Comparison of ENCODE assay signal across 1 cellular context in the genomic region with DNA sequence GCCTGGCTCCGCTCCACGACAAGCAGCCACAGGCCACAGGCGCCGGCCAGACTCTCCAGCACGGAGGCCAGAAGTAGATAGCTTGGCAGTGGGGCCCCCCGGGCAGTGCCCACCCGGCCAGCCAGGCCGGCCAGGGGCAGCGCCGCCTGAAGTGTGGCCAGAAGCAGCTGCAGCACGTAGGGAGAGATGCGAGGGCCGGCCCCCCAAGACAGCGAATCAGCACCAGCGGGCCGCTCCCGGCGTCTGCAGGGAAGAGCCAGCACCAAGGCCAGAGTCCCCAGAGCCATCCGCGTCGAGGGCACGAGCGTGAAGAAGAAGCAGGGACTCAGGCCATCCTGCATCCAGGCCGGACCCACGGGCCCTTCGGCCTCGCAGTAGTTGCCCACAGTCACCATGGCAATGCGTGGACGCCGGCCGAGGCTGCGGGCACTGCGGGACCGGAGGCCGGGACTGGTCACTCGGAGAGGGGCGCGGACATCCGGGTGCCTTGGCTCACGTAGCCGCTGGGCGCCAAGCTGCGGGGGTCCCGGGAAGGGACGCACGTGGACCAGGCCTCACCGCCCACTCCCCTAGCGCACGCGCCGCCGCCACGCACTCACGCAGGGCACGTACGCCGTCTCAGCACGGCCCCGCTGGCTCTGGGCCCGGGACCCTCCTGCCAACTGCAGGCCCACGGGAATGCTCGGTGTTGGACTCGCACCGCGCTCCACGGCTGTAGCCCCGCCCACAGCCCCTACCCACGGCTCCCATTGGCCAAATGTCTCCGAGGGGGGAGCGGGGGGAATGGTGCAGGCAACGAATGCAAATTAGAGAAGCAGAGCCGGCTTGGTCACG.
TF ChIP-seq lines count a peak whose summit lies in the region.

A gene (minus strand): TSS at position 680 of the 834 bp plus-strand sequence. CDS start 285 bp downstream, at position 395.

TF ChIP-seq in HepG2, 621 proteins besides CTCF, POLR2A, EP300 and RAD21 (continued from another document and continues in another):
- TF ChIP-seq CREB1 (IDR thresholded peaks at IDR 0.05) = peak; percentile 27; the same call in 1 of the 2 replicates
- no peak for TF ChIP-seq CREB1 (CRISPR knock-in tag; IDR thresholded peaks at IDR 0.05)
- TF ChIP-seq, protein P1, sequence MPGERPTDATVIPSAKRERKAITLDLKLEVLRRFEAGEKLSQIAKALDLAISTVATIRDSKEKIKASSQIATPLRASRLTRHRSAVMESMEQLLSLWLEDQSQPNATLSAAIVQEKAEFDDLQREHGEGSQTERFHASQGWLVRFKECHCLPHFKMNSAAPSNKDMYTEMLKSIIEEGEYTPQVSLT (CRISPR knock-in tag; IDR thresholded peaks at IDR 0.05; ENCODE audit: borderline replicate concordance, low read depth) = 0 out of 2 replicates have a peak, but pooled peaks have one; percentile 55
- peak; percentile 97 for TF ChIP-seq NRL (CRISPR knock-in tag; IDR thresholded peaks at IDR 0.05; ENCODE audit: borderline replicate concordance)
- TF ChIP-seq ZNF713 (CRISPR knock-in tag; IDR thresholded peaks at IDR 0.05) = no peak; the same call in 1 of the 2 replicates
- peak; percentile 69; the same call in 1 of the 2 replicates for TF ChIP-seq PHF21A (CRISPR knock-in tag; IDR thresholded peaks at IDR 0.05)
- peak; percentile 86; the same call in 1 of the 2 replicates for TF ChIP-seq ZNF225 (CRISPR knock-in tag; IDR thresholded peaks at IDR 0.05)
- no peak for TF ChIP-seq ASH2L (IDR thresholded peaks at IDR 0.05; ENCODE audit: insufficient read length, low read depth, low read length)
- peak; percentile 59; the same call in 1 of the 2 replicates for TF ChIP-seq ZFP1 (CRISPR knock-in tag; IDR thresholded peaks at IDR 0.05)
- TF ChIP-seq, protein P2, sequence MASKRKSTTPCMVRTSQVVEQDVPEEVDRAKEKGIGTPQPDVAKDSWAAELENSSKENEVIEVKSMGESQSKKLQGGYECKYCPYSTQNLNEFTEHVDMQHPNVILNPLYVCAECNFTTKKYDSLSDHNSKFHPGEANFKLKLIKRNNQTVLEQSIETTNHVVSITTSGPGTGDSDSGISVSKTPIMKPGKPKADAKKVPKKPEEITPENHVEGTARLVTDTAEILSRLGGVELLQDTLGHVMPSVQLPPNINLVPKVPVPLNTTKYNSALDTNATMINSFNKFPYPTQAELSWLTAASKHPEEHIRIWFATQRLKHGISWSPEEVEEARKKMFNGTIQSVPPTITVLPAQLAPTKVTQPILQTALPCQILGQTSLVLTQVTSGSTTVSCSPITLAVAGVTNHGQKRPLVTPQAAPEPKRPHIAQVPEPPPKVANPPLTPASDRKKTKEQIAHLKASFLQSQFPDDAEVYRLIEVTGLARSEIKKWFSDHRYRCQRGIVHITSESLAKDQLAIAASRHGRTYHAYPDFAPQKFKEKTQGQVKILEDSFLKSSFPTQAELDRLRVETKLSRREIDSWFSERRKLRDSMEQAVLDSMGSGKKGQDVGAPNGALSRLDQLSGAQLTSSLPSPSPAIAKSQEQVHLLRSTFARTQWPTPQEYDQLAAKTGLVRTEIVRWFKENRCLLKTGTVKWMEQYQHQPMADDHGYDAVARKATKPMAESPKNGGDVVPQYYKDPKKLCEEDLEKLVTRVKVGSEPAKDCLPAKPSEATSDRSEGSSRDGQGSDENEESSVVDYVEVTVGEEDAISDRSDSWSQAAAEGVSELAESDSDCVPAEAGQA (IDR thresholded peaks at IDR 0.05; ENCODE audit: low read depth) = peak; percentile 29; the same call in 1 of the 2 replicates
- TF ChIP-seq, protein P2 (CRISPR knock-in tag; IDR thresholded peaks at IDR 0.05; ENCODE audit: borderline replicate concordance) = 0 out of 2 replicates have a peak, but pooled peaks have one; percentile 72
- TF ChIP-seq ZNF383 (CRISPR knock-in tag; IDR thresholded peaks at IDR 0.05; ENCODE audit: borderline replicate concordance) = peak; percentile 39; the same call in 1 of the 2 replicates
- no peak for TF ChIP-seq LCORL (IDR thresholded peaks at IDR 0.05)
- TF ChIP-seq LCORL (CRISPR knock-in tag; IDR thresholded peaks at IDR 0.05) = peak; percentile 62; the same call in 1 of the 2 replicates
- no peak for TF ChIP-seq ZNF292 (CRISPR knock-in tag; IDR thresholded peaks at IDR 0.05; ENCODE audit: borderline replicate concordance, low read depth)
- peak; percentile 32; the same call in 1 of the 2 replicates for TF ChIP-seq ZNF629 (CRISPR knock-in tag; conservative IDR thresholded peaks at IDR 0.05)
- TF ChIP-seq SKI (IDR thresholded peaks at IDR 0.05; ENCODE audit: partially characterized antibody) = no peak
- TF ChIP-seq, protein P3, sequence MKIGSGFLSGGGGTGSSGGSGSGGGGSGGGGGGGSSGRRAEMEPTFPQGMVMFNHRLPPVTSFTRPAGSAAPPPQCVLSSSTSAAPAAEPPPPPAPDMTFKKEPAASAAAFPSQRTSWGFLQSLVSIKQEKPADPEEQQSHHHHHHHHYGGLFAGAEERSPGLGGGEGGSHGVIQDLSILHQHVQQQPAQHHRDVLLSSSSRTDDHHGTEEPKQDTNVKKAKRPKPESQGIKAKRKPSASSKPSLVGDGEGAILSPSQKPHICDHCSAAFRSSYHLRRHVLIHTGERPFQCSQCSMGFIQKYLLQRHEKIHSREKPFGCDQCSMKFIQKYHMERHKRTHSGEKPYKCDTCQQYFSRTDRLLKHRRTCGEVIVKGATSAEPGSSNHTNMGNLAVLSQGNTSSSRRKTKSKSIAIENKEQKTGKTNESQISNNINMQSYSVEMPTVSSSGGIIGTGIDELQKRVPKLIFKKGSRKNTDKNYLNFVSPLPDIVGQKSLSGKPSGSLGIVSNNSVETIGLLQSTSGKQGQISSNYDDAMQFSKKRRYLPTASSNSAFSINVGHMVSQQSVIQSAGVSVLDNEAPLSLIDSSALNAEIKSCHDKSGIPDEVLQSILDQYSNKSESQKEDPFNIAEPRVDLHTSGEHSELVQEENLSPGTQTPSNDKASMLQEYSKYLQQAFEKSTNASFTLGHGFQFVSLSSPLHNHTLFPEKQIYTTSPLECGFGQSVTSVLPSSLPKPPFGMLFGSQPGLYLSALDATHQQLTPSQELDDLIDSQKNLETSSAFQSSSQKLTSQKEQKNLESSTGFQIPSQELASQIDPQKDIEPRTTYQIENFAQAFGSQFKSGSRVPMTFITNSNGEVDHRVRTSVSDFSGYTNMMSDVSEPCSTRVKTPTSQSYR (CRISPR knock-in tag; IDR thresholded peaks at IDR 0.05; ENCODE audit: borderline replicate concordance) = peak; percentile 29; the same call in 1 of the 2 replicates
- TF ChIP-seq, protein P4, sequence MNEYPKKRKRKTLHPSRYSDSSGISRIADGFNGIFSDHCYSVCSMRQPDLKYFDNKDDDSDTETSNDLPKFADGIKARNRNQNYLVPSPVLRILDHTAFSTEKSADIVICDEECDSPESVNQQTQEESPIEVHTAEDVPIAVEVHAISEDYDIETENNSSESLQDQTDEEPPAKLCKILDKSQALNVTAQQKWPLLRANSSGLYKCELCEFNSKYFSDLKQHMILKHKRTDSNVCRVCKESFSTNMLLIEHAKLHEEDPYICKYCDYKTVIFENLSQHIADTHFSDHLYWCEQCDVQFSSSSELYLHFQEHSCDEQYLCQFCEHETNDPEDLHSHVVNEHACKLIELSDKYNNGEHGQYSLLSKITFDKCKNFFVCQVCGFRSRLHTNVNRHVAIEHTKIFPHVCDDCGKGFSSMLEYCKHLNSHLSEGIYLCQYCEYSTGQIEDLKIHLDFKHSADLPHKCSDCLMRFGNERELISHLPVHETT (CRISPR knock-in tag; conservative IDR thresholded peaks at IDR 0.05) = peak; percentile 68; the same call in 1 of the 2 replicates
- TF ChIP-seq FOXJ3 (CRISPR knock-in tag; IDR thresholded peaks at IDR 0.05; ENCODE audit: borderline replicate concordance) = 0 out of 2 replicates have a peak, but pooled peaks have one; percentile 10
- TF ChIP-seq, protein P5, sequence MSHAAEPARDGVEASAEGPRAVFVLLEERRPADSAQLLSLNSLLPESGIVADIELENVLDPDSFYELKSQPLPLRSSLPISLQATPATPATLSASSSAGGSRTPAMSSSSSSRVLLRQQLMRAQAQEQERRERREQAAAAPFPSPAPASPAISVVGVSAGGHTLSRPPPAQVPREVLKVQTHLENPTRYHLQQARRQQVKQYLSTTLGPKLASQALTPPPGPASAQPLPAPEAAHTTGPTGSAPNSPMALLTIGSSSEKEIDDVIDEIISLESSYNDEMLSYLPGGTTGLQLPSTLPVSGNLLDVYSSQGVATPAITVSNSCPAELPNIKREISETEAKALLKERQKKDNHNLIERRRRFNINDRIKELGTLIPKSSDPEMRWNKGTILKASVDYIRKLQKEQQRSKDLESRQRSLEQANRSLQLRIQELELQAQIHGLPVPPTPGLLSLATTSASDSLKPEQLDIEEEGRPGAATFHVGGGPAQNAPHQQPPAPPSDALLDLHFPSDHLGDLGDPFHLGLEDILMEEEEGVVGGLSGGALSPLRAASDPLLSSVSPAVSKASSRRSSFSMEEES (CRISPR knock-in tag; IDR thresholded peaks at IDR 0.05) = peak; percentile 70
- TF ChIP-seq, protein P6, sequence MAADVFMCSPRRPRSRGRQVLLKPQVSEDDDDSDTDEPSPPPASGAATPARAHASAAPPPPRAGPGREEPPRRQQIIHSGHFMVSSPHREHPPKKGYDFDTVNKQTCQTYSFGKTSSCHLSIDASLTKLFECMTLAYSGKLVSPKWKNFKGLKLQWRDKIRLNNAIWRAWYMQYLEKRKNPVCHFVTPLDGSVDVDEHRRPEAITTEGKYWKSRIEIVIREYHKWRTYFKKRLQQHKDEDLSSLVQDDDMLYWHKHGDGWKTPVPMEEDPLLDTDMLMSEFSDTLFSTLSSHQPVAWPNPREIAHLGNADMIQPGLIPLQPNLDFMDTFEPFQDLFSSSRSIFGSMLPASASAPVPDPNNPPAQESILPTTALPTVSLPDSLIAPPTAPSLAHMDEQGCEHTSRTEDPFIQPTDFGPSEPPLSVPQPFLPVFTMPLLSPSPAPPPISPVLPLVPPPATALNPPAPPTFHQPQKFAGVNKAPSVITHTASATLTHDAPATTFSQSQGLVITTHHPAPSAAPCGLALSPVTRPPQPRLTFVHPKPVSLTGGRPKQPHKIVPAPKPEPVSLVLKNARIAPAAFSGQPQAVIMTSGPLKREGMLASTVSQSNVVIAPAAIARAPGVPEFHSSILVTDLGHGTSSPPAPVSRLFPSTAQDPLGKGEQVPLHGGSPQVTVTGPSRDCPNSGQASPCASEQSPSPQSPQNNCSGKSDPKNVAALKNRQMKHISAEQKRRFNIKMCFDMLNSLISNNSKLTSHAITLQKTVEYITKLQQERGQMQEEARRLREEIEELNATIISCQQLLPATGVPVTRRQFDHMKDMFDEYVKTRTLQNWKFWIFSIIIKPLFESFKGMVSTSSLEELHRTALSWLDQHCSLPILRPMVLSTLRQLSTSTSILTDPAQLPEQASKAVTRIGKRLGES (CRISPR knock-in tag; IDR thresholded peaks at IDR 0.05; ENCODE audit: borderline replicate concordance) = peak; percentile 56
- TF ChIP-seq, protein P7, sequence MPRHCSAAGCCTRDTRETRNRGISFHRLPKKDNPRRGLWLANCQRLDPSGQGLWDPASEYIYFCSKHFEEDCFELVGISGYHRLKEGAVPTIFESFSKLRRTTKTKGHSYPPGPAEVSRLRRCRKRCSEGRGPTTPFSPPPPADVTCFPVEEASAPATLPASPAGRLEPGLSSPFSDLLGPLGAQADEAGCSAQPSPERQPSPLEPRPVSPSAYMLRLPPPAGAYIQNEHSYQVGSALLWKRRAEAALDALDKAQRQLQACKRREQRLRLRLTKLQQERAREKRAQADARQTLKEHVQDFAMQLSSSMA (CRISPR knock-in tag; IDR thresholded peaks at IDR 0.05) = peak; percentile 47; the same call in 1 of the 2 replicates
- no peak for TF ChIP-seq SCMH1 (CRISPR knock-in tag; IDR thresholded peaks at IDR 0.05; ENCODE audit: borderline replicate concordance)
- TF ChIP-seq FOXA1 (IDR thresholded peaks at IDR 0.05) = no peak
- peak; percentile 26 for TF ChIP-seq FOXA1 (CRISPR knock-in tag; IDR thresholded peaks at IDR 0.05)
- no peak for TF ChIP-seq ZNF282 (IDR thresholded peaks at IDR 0.05; ENCODE audit: partially characterized antibody)
- TF ChIP-seq ZNF33B (CRISPR knock-in tag; IDR thresholded peaks at IDR 0.05) = peak; percentile 84; the same call in 1 of the 2 replicates
- TF ChIP-seq CHD4 (IDR thresholded peaks at IDR 0.05; ENCODE audit: borderline replicate concordance, low read length) = no peak
- no peak for TF ChIP-seq ZNF652 (CRISPR knock-in tag; IDR thresholded peaks at IDR 0.05; ENCODE audit: borderline replicate concordance, low read depth)
- TF ChIP-seq ZC3H13 (CRISPR knock-in tag; IDR thresholded peaks at IDR 0.05) = peak; percentile 99
- peak; percentile 96; the same call in 1 of the 2 replicates for TF ChIP-seq MTA1 (CRISPR knock-in tag; IDR thresholded peaks at IDR 0.05; ENCODE audit: borderline replicate concordance)
- TF ChIP-seq CENPT (CRISPR knock-in tag; IDR thresholded peaks at IDR 0.05; ENCODE audit: low read depth) = peak; percentile 78; the same call in 1 of the 2 replicates
- peak; percentile 100 for TF ChIP-seq ZNF776 (CRISPR knock-in tag; IDR thresholded peaks at IDR 0.05)
